Comparison of ENCODE assay signal across 1 cellular context in the genomic region with DNA sequence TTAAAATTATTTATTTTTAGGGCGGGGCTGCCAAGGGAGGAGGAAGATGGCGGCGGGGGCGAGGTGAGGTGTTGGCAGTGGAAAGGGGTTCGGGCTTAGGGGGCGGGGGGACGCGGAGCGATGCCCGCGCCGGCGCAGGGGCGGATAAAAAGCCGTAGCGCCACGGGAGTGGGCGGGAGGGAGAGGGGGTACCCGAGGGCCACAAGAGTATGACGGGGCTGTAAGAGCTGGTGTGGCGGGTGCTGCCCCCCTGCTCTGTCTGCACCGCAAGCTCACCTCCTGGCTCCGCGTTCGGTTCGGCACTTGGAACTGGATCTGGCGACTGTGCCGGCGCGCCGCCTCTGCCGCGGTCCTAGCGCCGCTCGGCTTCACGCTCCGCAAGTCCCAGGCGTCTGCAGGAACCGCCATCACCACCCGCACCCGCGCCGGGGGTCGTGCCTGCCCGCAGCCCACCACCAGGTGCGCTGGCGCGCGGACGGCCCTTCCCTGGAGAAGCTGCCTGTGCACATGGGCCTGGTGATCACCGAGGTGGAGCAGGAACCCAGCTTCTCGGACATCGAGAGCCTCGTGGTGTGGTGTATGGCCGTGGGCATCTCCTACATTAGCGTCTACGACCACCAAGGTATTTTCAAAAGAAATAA.
TF ChIP-seq lines count a peak whose summit lies in the region.

No MANE protein-coding gene starts in this region.

TF ChIP-seq in IMR-90, 13 proteins besides CTCF, POLR2A, EP300 and RAD21 (continued from another document):
- TF ChIP-seq, protein P1, sequence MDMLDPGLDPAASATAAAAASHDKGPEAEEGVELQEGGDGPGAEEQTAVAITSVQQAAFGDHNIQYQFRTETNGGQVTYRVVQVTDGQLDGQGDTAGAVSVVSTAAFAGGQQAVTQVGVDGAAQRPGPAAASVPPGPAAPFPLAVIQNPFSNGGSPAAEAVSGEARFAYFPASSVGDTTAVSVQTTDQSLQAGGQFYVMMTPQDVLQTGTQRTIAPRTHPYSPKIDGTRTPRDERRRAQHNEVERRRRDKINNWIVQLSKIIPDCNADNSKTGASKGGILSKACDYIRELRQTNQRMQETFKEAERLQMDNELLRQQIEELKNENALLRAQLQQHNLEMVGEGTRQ (IDR thresholded peaks at IDR 0.05; ENCODE audit: low read depth, low read length), result no peak
- no peak for TF ChIP-seq RCOR1 (IDR thresholded peaks at IDR 0.05; ENCODE audit: insufficient replicate concordance, low read length)
